ENCODE assay signal across 27 cellular contexts in the genomic region with DNA sequence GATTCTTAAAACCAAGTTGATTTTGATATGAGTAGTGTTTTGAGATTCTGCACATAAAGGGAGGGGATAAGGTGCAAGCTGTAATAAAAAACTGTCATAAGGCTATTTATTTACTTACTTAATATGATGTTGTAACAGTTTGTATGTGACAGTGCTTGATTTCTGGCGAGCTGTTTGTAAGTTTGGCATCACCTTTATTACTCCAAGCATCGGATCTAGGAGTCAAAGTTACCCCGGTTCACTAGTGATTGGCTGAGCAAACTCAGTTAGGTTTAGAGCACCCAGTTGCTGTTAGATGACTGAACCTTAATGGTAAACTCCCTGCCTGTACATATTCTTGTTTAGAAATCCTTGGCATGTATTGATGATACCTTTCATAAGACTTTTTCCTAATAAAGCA.
"Had no signal": no experiment of that assay in that cellular context is flagged by ENCODE, and none has a peak within 500 bp of the region (broad histone marks: within the 10 kb centered on the region; RNA-seq: fewer than 3 reads in every experiment).

No MANE protein-coding gene starts in this region.

- H3K27me3 ChIP-seq: brain microvascular endothelial cell, dorsolateral prefrontal cortex had no signal

- H3K9me3 Mint-ChIP-seq: activated CD4-positive, alpha-beta memory T cell treated with anti-CD3 and anti-CD28 coated beads for 36 hours; activated naive CD4-positive, alpha-beta T cell treated with anti-CD3 and anti-CD28 coated beads, Interleukin-2, amount 10 ng/mL, durations not matched to agents 7 days and 5 days; activated T-helper 1 cell treated with anti-CD3 and anti-CD28 coated beads, Interleukin-12 subunit alpha, Interleukin-12 subunit beta, Interleukin-2, Interleukin-4 antibody, amounts not matched to agents 30 ng/mL and 10 ng/mL and 1 ng/mL, durations not matched to agents 14 hours and 24 hours and 36 hours; activated T-helper 2 cell treated with anti-CD3 and anti-CD28 coated beads, Interferon-gamma antibody, Interleukin-2, Interleukin-4, amounts not matched to agents 10 μg/mL and 5 μg/mL and 100 μg/mL, durations not matched to agents 14 hours and 24 hours and 36 hours; central memory CD8-positive, alpha-beta T cell; dendritic cell treated with granulocyte-macrophage colony-stimulating factor and Interleukin-4, amounts not matched to agents 40 ng/mL and 50 ng/mL, for 4 days; endodermal cell; WTC11 had no signal

- H3K27me3 Mint-ChIP-seq: activated CD4-positive, alpha-beta memory T cell treated with anti-CD3 and anti-CD28 coated beads for 36 hours; activated CD8-positive, alpha-beta memory T cell treated with anti-CD3 and anti-CD28 coated beads, Interleukin-2, amount 10 ng/mL, durations not matched to agents 7 days and 5 days; activated naive CD4-positive, alpha-beta T cell treated with anti-CD3 and anti-CD28 coated beads, Interleukin-2, amount 10 ng/mL, durations not matched to agents 7 days and 5 days; activated naive CD8-positive, alpha-beta T cell; central memory CD8-positive, alpha-beta T cell; dendritic cell treated with granulocyte-macrophage colony-stimulating factor and Interleukin-4, amounts not matched to agents 40 ng/mL and 50 ng/mL, for 4 days had no signal

- H3K4me1 Mint-ChIP-seq: WTC11 had no signal

- DNase-seq: activated CD4-positive, alpha-beta memory T cell treated with anti-CD3 and anti-CD28 coated beads for 36 hours; activated CD4-positive, alpha-beta T cell treated with anti-CD3 and anti-CD28 coated beads for 1 hour; activated CD4-positive, alpha-beta T cell treated with anti-CD3 and anti-CD28 coated beads for 48 hours; activated CD8-positive, alpha-beta memory T cell treated with anti-CD3 and anti-CD28 coated beads, Interleukin-2, amount 10 ng/mL, durations not matched to agents 7 days and 5 days; activated CD8-positive, alpha-beta memory T cell treated with anti-CD3 and anti-CD28 coated beads, Interleukin-2, amount 50 U/mL, for 4 hours; activated CD8-positive, alpha-beta T cell treated with anti-CD3 and anti-CD28 coated beads, Interleukin-2, amount 10 ng/mL, durations not matched to agents 7 days and 5 days; activated effector memory CD4-positive, alpha-beta T cell treated with anti-CD3 and anti-CD28 coated beads, Interleukin-2, amount 50 U/mL, for 16 hours; activated naive CD4-positive, alpha-beta T cell treated with anti-CD3 and anti-CD28 coated beads, Interleukin-2, amount 10 ng/mL, durations not matched to agents 7 days and 5 days; activated T-cell treated with anti-CD3 and anti-CD28 coated beads, Interleukin-2, amount 50 U/mL, for 1 hour; activated T-cell treated with anti-CD3 and anti-CD28 coated beads, Interleukin-2, amount 50 U/mL, for 48 hours; amniotic stem cell; anterior cingulate cortex; brain microvascular endothelial cell; dorsolateral prefrontal cortex; effector memory CD4-positive, alpha-beta T cell; endodermal cell; foreskin fibroblast; head of caudate nucleus; T-helper 2 cell had no signal

- H3K27ac ChIP-seq: brain microvascular endothelial cell, coronary artery, dorsolateral prefrontal cortex had no signal

- H3K4me3 Mint-ChIP-seq: activated CD4-positive, alpha-beta memory T cell treated with anti-CD3 and anti-CD28 coated beads for 36 hours; activated CD8-positive, alpha-beta memory T cell treated with anti-CD3 and anti-CD28 coated beads, Interleukin-2, amount 10 ng/mL, durations not matched to agents 7 days and 5 days; activated CD8-positive, alpha-beta T cell treated with anti-CD3 and anti-CD28 coated beads, Interleukin-2, amount 10 ng/mL, durations not matched to agents 7 days and 5 days; activated naive CD4-positive, alpha-beta T cell treated with anti-CD3 and anti-CD28 coated beads, Interleukin-2, amount 10 ng/mL, durations not matched to agents 7 days and 5 days; activated naive CD8-positive, alpha-beta T cell; activated T-helper 1 cell treated with anti-CD3 and anti-CD28 coated beads, Interleukin-12 subunit alpha, Interleukin-12 subunit beta, Interleukin-2, Interleukin-4 antibody, amounts not matched to agents 30 ng/mL and 10 ng/mL and 1 ng/mL, durations not matched to agents 14 hours and 24 hours and 36 hours; central memory CD8-positive, alpha-beta T cell; dendritic cell treated with granulocyte-macrophage colony-stimulating factor and Interleukin-4, amounts not matched to agents 40 ng/mL and 50 ng/mL, for 4 days; endodermal cell; WTC11 had no signal

- H3K36me3 ChIP-seq: brain microvascular endothelial cell had no signal

- H3K27ac Mint-ChIP-seq: activated CD4-positive, alpha-beta memory T cell treated with anti-CD3 and anti-CD28 coated beads for 36 hours; activated CD8-positive, alpha-beta memory T cell treated with anti-CD3 and anti-CD28 coated beads, Interleukin-2, amount 10 ng/mL, durations not matched to agents 7 days and 5 days; activated CD8-positive, alpha-beta T cell treated with anti-CD3 and anti-CD28 coated beads, Interleukin-2, amount 10 ng/mL, durations not matched to agents 7 days and 5 days; activated naive CD4-positive, alpha-beta T cell treated with anti-CD3 and anti-CD28 coated beads, Interleukin-2, amount 10 ng/mL, durations not matched to agents 7 days and 5 days; activated naive CD8-positive, alpha-beta T cell; activated T-helper 1 cell treated with anti-CD3 and anti-CD28 coated beads, Interleukin-12 subunit alpha, Interleukin-12 subunit beta, Interleukin-2, Interleukin-4 antibody, amounts not matched to agents 30 ng/mL and 10 ng/mL and 1 ng/mL, durations not matched to agents 14 hours and 24 hours and 36 hours; activated T-helper 2 cell treated with anti-CD3 and anti-CD28 coated beads, Interferon-gamma antibody, Interleukin-2, Interleukin-4, amounts not matched to agents 10 μg/mL and 5 μg/mL and 100 μg/mL, durations not matched to agents 14 hours and 24 hours and 36 hours; endodermal cell; WTC11 had no signal

- H3K4me3 ChIP-seq: coronary artery, dorsolateral prefrontal cortex had no signal

- ATAC-seq: activated CD8-positive, alpha-beta memory T cell treated with anti-CD3 and anti-CD28 coated beads, Interleukin-2, amount 10 ng/mL, durations not matched to agents 7 days and 5 days; activated CD8-positive, alpha-beta T cell treated with anti-CD3 and anti-CD28 coated beads, Interleukin-2, amount 10 ng/mL, durations not matched to agents 7 days and 5 days; esophagus mucosa; WTC11 had no signal
